ENCODE assay signal across 16 cellular contexts in genomic region chr6:149224399-149224798, GRCh38.
"Had no signal": no experiment of that assay in that cellular context is flagged by ENCODE, and none has a peak within 500 bp of the region (broad histone marks: within the 10 kb centered on the region; RNA-seq: fewer than 3 reads in every experiment).

No MANE protein-coding gene starts in this region.

- H3K27ac Mint-ChIP-seq: activated CD4-positive, alpha-beta T cell treated with anti-CD3 and anti-CD28 coated beads for 36 hours; activated CD8-positive, alpha-beta T cell treated with anti-CD3 and anti-CD28 coated beads for 36 hours; activated naive CD4-positive, alpha-beta T cell treated with anti-CD3 and anti-CD28 coated beads, Interleukin-2, amount 50 U/mL, for 72 hours; dendritic cell treated with granulocyte-macrophage colony-stimulating factor and Interleukin-4, amounts not matched to agents 40 ng/mL and 50 ng/mL, for 4 days; T-cell had no signal

- ATAC-seq: activated CD4-positive, alpha-beta T cell treated with anti-CD3 and anti-CD28 coated beads for 36 hours; activated CD8-positive, alpha-beta T cell treated with anti-CD3 and anti-CD28 coated beads for 36 hours; activated naive CD4-positive, alpha-beta T cell treated with anti-CD3 and anti-CD28 coated beads, Interleukin-2, amount 50 U/mL, for 72 hours; activated T-cell treated with anti-CD3 and anti-CD28 coated beads, Interleukin-2, amount 50 U/mL, for 4 hours; foreskin keratinocyte; lower lobe of right lung; T-cell had no signal

- DNase-seq: activated CD4-positive, alpha-beta T cell treated with anti-CD3 and anti-CD28 coated beads for 36 hours; activated CD8-positive, alpha-beta T cell treated with anti-CD3 and anti-CD28 coated beads for 36 hours; activated effector memory CD4-positive, alpha-beta T cell treated with Interleukin-2 at 50 U/mL for 16 hours; activated T-cell treated with anti-CD3 and anti-CD28 coated beads, Interleukin-2, amount 50 U/mL, for 4 hours; amygdala; effector memory CD4-positive, alpha-beta T cell; foreskin keratinocyte; lower lobe of right lung; midbrain; stimulated activated CD4-positive, alpha-beta T cell treated with anti-CD3 and anti-CD28 coated beads, Interleukin-12 subunit alpha, Interleukin-12 subunit beta, amount 100 ng/mL, for 4 hours; stimulated activated CD4-positive, alpha-beta T cell treated with anti-CD3 and anti-CD28 coated beads, Interleukin-2, amount 100 ng/mL, for 24 hours; stomach; T-cell had no signal

- H3K9me3 Mint-ChIP-seq: activated CD8-positive, alpha-beta T cell treated with anti-CD3 and anti-CD28 coated beads for 36 hours; activated T-cell treated with anti-CD3 and anti-CD28 coated beads, Interleukin-2, amount 50 U/mL, for 4 hours; dendritic cell treated with granulocyte-macrophage colony-stimulating factor and Interleukin-4, amounts not matched to agents 40 ng/mL and 50 ng/mL, for 4 days; neural crest cell had no signal

- H3K27me3 Mint-ChIP-seq: activated CD4-positive, alpha-beta T cell treated with anti-CD3 and anti-CD28 coated beads for 36 hours; activated CD8-positive, alpha-beta T cell treated with anti-CD3 and anti-CD28 coated beads for 36 hours; dendritic cell treated with granulocyte-macrophage colony-stimulating factor and Interleukin-4, amounts not matched to agents 40 ng/mL and 50 ng/mL, for 4 days; T-cell had no signal

- H3K4me3 Mint-ChIP-seq: activated CD4-positive, alpha-beta T cell treated with anti-CD3 and anti-CD28 coated beads for 36 hours; activated CD8-positive, alpha-beta T cell treated with anti-CD3 and anti-CD28 coated beads for 36 hours; activated T-cell treated with anti-CD3 and anti-CD28 coated beads, Interleukin-2, amount 50 U/mL, for 4 hours; dendritic cell treated with granulocyte-macrophage colony-stimulating factor and Interleukin-4, amounts not matched to agents 40 ng/mL and 50 ng/mL, for 4 days; neural crest cell; T-cell had no signal
